1 cellular context compared by ENCODE assay signal in the genomic region with DNA sequence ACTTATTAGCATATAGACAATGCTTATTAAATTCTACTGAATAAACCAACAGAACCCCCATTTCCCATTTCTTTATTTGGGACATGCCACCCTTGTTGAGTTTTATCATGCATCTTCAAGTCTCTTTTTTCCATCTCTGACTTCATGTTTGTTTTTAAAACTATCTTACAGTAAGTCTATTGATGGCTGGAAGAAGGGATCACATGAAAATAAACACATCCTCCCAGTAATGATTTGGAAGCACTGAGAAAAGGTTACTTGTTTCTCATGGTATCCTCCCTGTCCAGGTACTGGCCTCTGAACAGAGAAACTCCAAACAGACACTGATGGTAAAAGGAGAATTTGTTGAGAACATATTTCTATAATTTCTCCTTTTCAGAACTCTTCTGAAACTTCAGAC.
TF ChIP-seq lines count a peak whose summit lies in the region.

No MANE protein-coding gene starts in this region.

TF ChIP-seq in IMR-90, 13 proteins besides CTCF, POLR2A, EP300 and RAD21 (continued from another document):
- TF ChIP-seq USF2 (IDR thresholded peaks at IDR 0.05; ENCODE audit: low read depth, low read length): no peak
- no peak for TF ChIP-seq MAZ (IDR thresholded peaks at IDR 0.05; ENCODE audit: borderline replicate concordance, low read depth, low read length)
- no peak for TF ChIP-seq NFE2L2 (IDR thresholded peaks at IDR 0.05; ENCODE audit: low read depth, low read length)
- TF ChIP-seq, protein P1, sequence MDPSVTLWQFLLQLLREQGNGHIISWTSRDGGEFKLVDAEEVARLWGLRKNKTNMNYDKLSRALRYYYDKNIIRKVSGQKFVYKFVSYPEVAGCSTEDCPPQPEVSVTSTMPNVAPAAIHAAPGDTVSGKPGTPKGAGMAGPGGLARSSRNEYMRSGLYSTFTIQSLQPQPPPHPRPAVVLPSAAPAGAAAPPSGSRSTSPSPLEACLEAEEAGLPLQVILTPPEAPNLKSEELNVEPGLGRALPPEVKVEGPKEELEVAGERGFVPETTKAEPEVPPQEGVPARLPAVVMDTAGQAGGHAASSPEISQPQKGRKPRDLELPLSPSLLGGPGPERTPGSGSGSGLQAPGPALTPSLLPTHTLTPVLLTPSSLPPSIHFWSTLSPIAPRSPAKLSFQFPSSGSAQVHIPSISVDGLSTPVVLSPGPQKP (IDR thresholded peaks at IDR 0.05; ENCODE audit: borderline replicate concordance, low read depth, low read length): no peak
- no peak for TF ChIP-seq CEBPB (IDR thresholded peaks at IDR 0.05; ENCODE audit: low read depth, low read length)
- no peak for TF ChIP-seq RFX5 (IDR thresholded peaks at IDR 0.05; ENCODE audit: low read depth, low read length)
